Comparison of ENCODE assay signal across 8 cellular contexts in genomic region chr6:33247977-33248642, GRCh38. TPM values are rescaled to one million over a fixed set of nuclear protein-coding genes. Genes with fewer than 3 reads are reported as not detected.
A peak's percentile ranks its signal among the peaks of the same experiment; 100 is the strongest.
DNase-seq lines count a peak whose midpoint lies in the region; ATAC-seq and TF ChIP-seq lines count a peak whose summit lies in the region.

No MANE protein-coding gene starts in this region.

- ATAC-seq in GM19395 (IDR thresholded peaks at IDR 0.05; ENCODE audit: unreplicated experiment), result peak; percentile 49

- no peaks in the 10 kb centered on the region for H3K9me3 ChIP-seq in OCI-LY7 (ENCODE audit: low read length)

- no peaks in the 10 kb centered on the region for H3K9me2 ChIP-seq in OCI-LY7 (ENCODE audit: insufficient read depth, low read length)

- BruUV-seq in OCI-LY7 (replicated peaks; lab: Mats Ljungman, UMichigan), result no TSS peak

- H3K4me3 ChIP-seq in AG09309 (ENCODE audit: control insufficient read depth, low read depth, low read length), result peak overlapping the region; percentile 60
- peak overlapping the region; percentile 74 for H3K4me3 ChIP-seq in Jurkat, Clone E6-1 (ENCODE audit: low read length)
- peak overlapping the region; percentile 73 for H3K4me3 ChIP-seq in OCI-LY7 (ENCODE audit: low read depth, low read length, poor library complexity, severe bottlenecking)

- H3K4me2 ChIP-seq in OCI-LY7 (ENCODE audit: low read length), result peak overlapping the region; percentile 96

- no peaks in the 10 kb centered on the region for H4K20me1 ChIP-seq in OCI-LY7 (ENCODE audit: insufficient read depth, low read length)

- H3K36me3 ChIP-seq in OCI-LY7 (ENCODE audit: insufficient read depth, low read length), result peaks cover 18% of the 10 kb centered on the region

- H2AFZ ChIP-seq in OCI-LY7 (ENCODE audit: low read length), result peak overlapping the region; percentile 91

- DNase-seq in AG09309 (ENCODE audit: low read depth) (no peak), OCI-LY7 (ENCODE audit: low spot score) (peak; percentile 92), activated T-cell treated with anti-CD3 and anti-CD28 coated beads for 24 hours (ENCODE audit: low read depth) (peak; percentile 90), epidermal melanocyte (ENCODE audit: insufficient read length, low spot score) (peak; percentile 59), midbrain (lab: John Stamatoyannopoulos, UW) (peak; percentile 89)
- peak; percentile 88 for DNase-seq in Jurkat, Clone E6-1 (ENCODE audit: low read depth, low spot score)
- DNase-seq in stimulated activated CD8-positive, alpha-beta memory T cell treated with anti-CD3 and anti-CD28 coated beads, Interleukin-15, amount 100 ng/mL, for 4 hours (ENCODE audit: low read depth in 2 of 2), result peak; percentile 72 to 84

- peak overlapping the region; percentile 68 for H3K27ac ChIP-seq in OCI-LY7 (ENCODE audit: low read depth, low read length, poor library complexity, severe bottlenecking)

- CTCF ChIA-PET in OCI-LY7 (lab: Charles Lee; ENCODE audit: unreplicated experiment), result interaction anchor here (0.5 to 1.3 kb wide), 7 partner anchors 13 to 219 kb away, joined by 3 to 7 read pairs (median 3); partner anchors contain the start of gene RING1

- H3K4me1 ChIP-seq in OCI-LY7 (ENCODE audit: insufficient read depth, low read length, poor library complexity, severe bottlenecking), result peaks cover 23% of the 10 kb centered on the region

- peak; percentile 88 for TF ChIP-seq CTCF in AG09309 (IDR thresholded peaks at IDR 0.05; ENCODE audit: control insufficient read depth, insufficient read depth, low read depth, low read length, missing control alignments)
- TF ChIP-seq CTCF in OCI-LY7 (conservative IDR thresholded peaks at IDR 0.05; ENCODE audit: low read length), result peak; percentile 88

- no peaks in the 10 kb centered on the region for H3K79me2 ChIP-seq in OCI-LY7 (ENCODE audit: insufficient read depth, low read depth, low read length)

- intact Hi-C loops in OCI-LY7 (cut with micrococcal nuclease; ENCODE audit: unreplicated experiment), result loop anchor here (1.0 to 5.0 kb wide), 4 partner anchors 43 to 236 kb away; no protein-coding TSS in a partner anchor

- POLR2A ChIA-PET in OCI-LY7 (lab: Charles Lee), result interaction anchor here (0.5 to 3.8 kb wide), 10 partner anchors 10 to 177 kb away, joined by 3 to 19 read pairs (median 4); partner anchors contain the start of genes HLA-DPA1, HLA-DPB1, RING1 and RPS18

RNA-seq across cellular contexts. Expression of gene VPS52, which starts 23.6 kb away (rescaled TPM):
- polyA plus RNA-seq in Jurkat, Clone E6-1 (2012; ENCODE audit: insufficient read depth, insufficient read length), result 71.1 TPM
- 50.4 and 53.5 TPM in 2 replicates for total RNA-seq in OCI-LY7 (2014; rRNA removed; shearing (Covaris generic))
- total RNA-seq in OCI-LY7 (2022), result 73.5 and 80.3 TPM in 2 replicates

RNA-seq across cellular contexts. Expression of gene RPS18, which starts 23.8 kb away (rescaled TPM):
- polyA plus RNA-seq in Jurkat, Clone E6-1 (2012; ENCODE audit: insufficient read depth, insufficient read length), result 4,737 TPM
- 7,191 and 8,620 TPM in 2 replicates for total RNA-seq in OCI-LY7 (2014; rRNA removed; shearing (Covaris generic))
- 4,034 and 4,317 TPM in 2 replicates for total RNA-seq in OCI-LY7 (2022)

RNA-seq across cellular contexts. Expression of gene B3GALT4, which starts 28.8 kb away (rescaled TPM):
- 6.0 TPM for polyA plus RNA-seq in Jurkat, Clone E6-1 (2012; ENCODE audit: insufficient read depth, insufficient read length)
- total RNA-seq in OCI-LY7 (2014; rRNA removed; shearing (Covaris generic)), result 13.1 and 14.2 TPM in 2 replicates
- 14.1 and 17.3 TPM in 2 replicates for total RNA-seq in OCI-LY7 (2022)

RNA-seq across cellular contexts. Expression of gene RING1, which starts 39.8 kb away (rescaled TPM):
- polyA plus RNA-seq in Jurkat, Clone E6-1 (2012; ENCODE audit: insufficient read depth, insufficient read length), result 75.4 TPM
- 25.0 and 31.8 TPM in 2 replicates for total RNA-seq in OCI-LY7 (2014; rRNA removed; shearing (Covaris generic))
- total RNA-seq in OCI-LY7 (2022), result 40.0 and 42.7 TPM in 2 replicates

RNA-seq across cellular contexts. Expression of gene WDR46, which starts 40.9 kb away (rescaled TPM):
- 117 TPM for polyA plus RNA-seq in Jurkat, Clone E6-1 (2012; ENCODE audit: insufficient read depth, insufficient read length)
- 127 and 129 TPM in 2 replicates for total RNA-seq in OCI-LY7 (2014; rRNA removed; shearing (Covaris generic))
- total RNA-seq in OCI-LY7 (2022), result 71.4 and 83.3 TPM in 2 replicates
